Comparison of ENCODE assay signal across 8 cellular contexts in genomic region chr15:64355559-64356442, GRCh38. TPM values are rescaled to one million over a fixed set of nuclear protein-coding genes. Genes with fewer than 3 reads are reported as not detected.
DNase-seq lines count a peak whose midpoint lies in the region; ATAC-seq and TF ChIP-seq lines count a peak whose summit lies in the region.

Gene CSNK1G1, minus strand, starts transcription at chr15:64356173. Its CDS starts 55,674 bp downstream, at chr15:64300499.

- no peak for TF ChIP-seq EP300 in suprapubic skin (IDR thresholded peaks at IDR 0.05)

- no peaks in the 10 kb centered on the region for H3K36me3 Mint-ChIP-seq in activated naive CD4-positive, alpha-beta T cell treated with anti-CD3 and anti-CD28 coated beads, Interleukin-2, amount 50 U/mL, for 24 hours

- peak; percentile 96 for DNase-seq in GM03348 (ENCODE audit: low spot score)
- peak; percentile 91 for DNase-seq in NCI-H1092 (lab: John Stamatoyannopoulos, UW)
- DNase-seq in globus pallidus (ENCODE audit: low spot score), result peak; percentile 96
- peak; percentile 44 to 98 (median 93) for DNase-seq in nucleus accumbens (lab: John Stamatoyannopoulos, UW)
- DNase-seq in suprapubic skin (ENCODE audit: low spot score in 2 of 2), result peak; percentile 96 to 97

- H3K36me3 ChIP-seq in suprapubic skin, result no peaks in the 10 kb centered on the region

- WGBS in suprapubic skin, result 1% methylated on average over 50 of the region's 55 CpGs

- H3K4me1 Mint-ChIP-seq in activated naive CD4-positive, alpha-beta T cell treated with anti-CD3 and anti-CD28 coated beads, Interleukin-2, amount 50 U/mL, for 24 hours, result peaks cover 18% of the 10 kb centered on the region

- no peaks in the 10 kb centered on the region for H3K9me3 ChIP-seq in suprapubic skin

- no peak for TF ChIP-seq CTCF in suprapubic skin (IDR thresholded peaks at IDR 0.05)

- no peaks in the 10 kb centered on the region for H3K27me3 ChIP-seq in suprapubic skin

- H3K27ac ChIP-seq in suprapubic skin, result peak within 1 kb of the TSS; percentile 83

- H3K27me3 Mint-ChIP-seq in activated naive CD4-positive, alpha-beta T cell treated with anti-CD3 and anti-CD28 coated beads, Interleukin-2, amount 50 U/mL, for 24 hours, result no peaks in the 10 kb centered on the region

- TF ChIP-seq POLR2A in suprapubic skin (IDR thresholded peaks at IDR 0.05), result no peak

- H3K9me3 Mint-ChIP-seq in activated naive CD4-positive, alpha-beta T cell treated with anti-CD3 and anti-CD28 coated beads, Interleukin-2, amount 50 U/mL, for 24 hours, result no peaks in the 10 kb centered on the region

- H3K27ac Mint-ChIP-seq in activated naive CD4-positive, alpha-beta T cell treated with anti-CD3 and anti-CD28 coated beads, Interleukin-2, amount 50 U/mL, for 24 hours, result peak within 1 kb of the TSS; percentile 94

- peak within 1 kb of the TSS; percentile 87 for H3K4me3 ChIP-seq in suprapubic skin

- ATAC-seq in HG02588 (IDR thresholded peaks at IDR 0.05; ENCODE audit: unreplicated experiment) (peak; percentile 96), SK-N-SH treated with all-trans-retinoic acid at 6 μM for 48 hours (peak; percentile 97)

- peaks cover 14% of the 10 kb centered on the region for H3K4me1 ChIP-seq in suprapubic skin

- H3K4me3 Mint-ChIP-seq in activated naive CD4-positive, alpha-beta T cell treated with anti-CD3 and anti-CD28 coated beads, Interleukin-2, amount 50 U/mL, for 24 hours, result peak within 1 kb of the TSS; percentile 88

TF ChIP-seq in SK-N-SH treated with all-trans-retinoic acid at 6 μM for 48 hours, 23 proteins besides CTCF, POLR2A, EP300 and RAD21:
- no peak for TF ChIP-seq CSDC2 (CRISPR knock-in tag; IDR thresholded peaks at IDR 0.05)
- TF ChIP-seq TCF4 (CRISPR knock-in tag; IDR thresholded peaks at IDR 0.05; ENCODE audit: borderline replicate concordance), result no peak
- TF ChIP-seq ZFP3 (CRISPR knock-in tag; IDR thresholded peaks at IDR 0.05), result no peak
- TF ChIP-seq ISL1 (CRISPR knock-in tag; IDR thresholded peaks at IDR 0.05), result no peak
- no peak for TF ChIP-seq TOX (CRISPR knock-in tag; IDR thresholded peaks at IDR 0.05; ENCODE audit: borderline replicate concordance)
- TF ChIP-seq OSR1 (CRISPR knock-in tag; IDR thresholded peaks at IDR 0.05), result no peak
- no peak for TF ChIP-seq ZNF8 (CRISPR knock-in tag; IDR thresholded peaks at IDR 0.05)
- no peak for TF ChIP-seq CREB5 (CRISPR knock-in tag; IDR thresholded peaks at IDR 0.05; ENCODE audit: low read depth)
- no peak for TF ChIP-seq BACH2 (CRISPR knock-in tag; IDR thresholded peaks at IDR 0.05; ENCODE audit: borderline replicate concordance)
- no peak for TF ChIP-seq ESRRG (CRISPR knock-in tag; IDR thresholded peaks at IDR 0.05)
- no peak for TF ChIP-seq PPARA (CRISPR knock-in tag; IDR thresholded peaks at IDR 0.05; ENCODE audit: borderline replicate concordance)
- TF ChIP-seq CSRNP3 (CRISPR knock-in tag; IDR thresholded peaks at IDR 0.05), result no peak
- no peak for TF ChIP-seq GLIS3 (CRISPR knock-in tag; IDR thresholded peaks at IDR 0.05)
- no peak for TF ChIP-seq ZFP30 (CRISPR knock-in tag; IDR thresholded peaks at IDR 0.05)
- no peak for TF ChIP-seq PATZ1 (CRISPR knock-in tag; IDR thresholded peaks at IDR 0.05; ENCODE audit: borderline replicate concordance)
- no peak for TF ChIP-seq RARB (CRISPR knock-in tag; IDR thresholded peaks at IDR 0.05)

RNA-seq across cellular contexts. Expression of gene CSNK1G1, which starts in this region (rescaled TPM):
- 10 to 100 TPM; 15.9 to 28.8 (median 23.9) TPM for total RNA-seq in suprapubic skin

Comparison
In these comparisons a context has a peak if more than half of its experiments do, and no peak if none do; other contexts are left out.
1. Peak in every context shown above with its lines: DNase-seq, ATAC-seq, H3K4me3 ChIP-seq and H3K27ac ChIP-seq.